1 cellular context compared by ENCODE assay signal in the genomic region with DNA sequence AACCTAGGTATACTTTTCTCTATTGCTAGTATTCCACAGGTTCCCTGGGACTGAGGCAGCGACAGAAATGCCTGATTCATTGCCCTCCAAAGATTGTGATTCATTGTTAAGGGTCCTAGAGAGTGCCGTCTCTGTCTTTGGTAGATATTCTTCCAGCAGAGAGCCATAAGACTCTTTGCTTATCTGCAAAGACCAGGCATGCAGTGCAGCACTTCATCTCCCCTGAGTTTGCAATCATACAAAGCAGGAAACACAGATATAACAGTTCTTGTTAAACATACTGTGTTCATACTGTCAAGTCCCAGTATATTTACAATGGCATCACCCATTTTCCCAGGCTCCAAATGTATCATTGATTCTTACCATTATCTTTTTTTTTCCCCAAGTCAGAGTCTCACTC.
TF ChIP-seq lines count a peak whose summit lies in the region.

No MANE protein-coding gene starts in this region.

TF ChIP-seq in K562, 482 proteins besides CTCF, POLR2A, EP300 and RAD21 (continued from another document):
- TF ChIP-seq, protein P1, sequence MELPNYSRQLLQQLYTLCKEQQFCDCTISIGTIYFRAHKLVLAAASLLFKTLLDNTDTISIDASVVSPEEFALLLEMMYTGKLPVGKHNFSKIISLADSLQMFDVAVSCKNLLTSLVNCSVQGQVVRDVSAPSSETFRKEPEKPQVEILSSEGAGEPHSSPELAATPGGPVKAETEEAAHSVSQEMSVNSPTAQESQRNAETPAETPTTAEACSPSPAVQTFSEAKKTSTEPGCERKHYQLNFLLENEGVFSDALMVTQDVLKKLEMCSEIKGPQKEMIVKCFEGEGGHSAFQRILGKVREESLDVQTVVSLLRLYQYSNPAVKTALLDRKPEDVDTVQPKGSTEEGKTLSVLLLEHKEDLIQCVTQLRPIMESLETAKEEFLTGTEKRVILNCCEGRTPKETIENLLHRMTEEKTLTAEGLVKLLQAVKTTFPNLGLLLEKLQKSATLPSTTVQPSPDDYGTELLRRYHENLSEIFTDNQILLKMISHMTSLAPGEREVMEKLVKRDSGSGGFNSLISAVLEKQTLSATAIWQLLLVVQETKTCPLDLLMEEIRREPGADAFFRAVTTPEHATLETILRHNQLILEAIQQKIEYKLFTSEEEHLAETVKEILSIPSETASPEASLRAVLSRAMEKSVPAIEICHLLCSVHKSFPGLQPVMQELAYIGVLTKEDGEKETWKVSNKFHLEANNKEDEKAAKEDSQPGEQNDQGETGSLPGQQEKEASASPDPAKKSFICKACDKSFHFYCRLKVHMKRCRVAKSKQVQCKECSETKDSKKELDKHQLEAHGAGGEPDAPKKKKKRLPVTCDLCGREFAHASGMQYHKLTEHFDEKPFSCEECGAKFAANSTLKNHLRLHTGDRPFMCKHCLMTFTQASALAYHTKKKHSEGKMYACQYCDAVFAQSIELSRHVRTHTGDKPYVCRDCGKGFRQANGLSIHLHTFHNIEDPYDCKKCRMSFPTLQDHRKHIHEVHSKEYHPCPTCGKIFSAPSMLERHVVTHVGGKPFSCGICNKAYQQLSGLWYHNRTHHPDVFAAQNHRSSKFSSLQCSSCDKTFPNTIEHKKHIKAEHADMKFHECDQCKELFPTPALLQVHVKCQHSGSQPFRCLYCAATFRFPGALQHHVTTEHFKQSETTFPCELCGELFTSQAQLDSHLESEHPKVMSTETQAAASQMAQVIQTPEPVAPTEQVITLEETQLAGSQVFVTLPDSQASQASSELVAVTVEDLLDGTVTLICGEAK (IDR thresholded peaks at IDR 0.05): no peak
- TF ChIP-seq, protein P1 (CRISPR knock-in tag; IDR thresholded peaks at IDR 0.05): no peak
- TF ChIP-seq PTTG1 (tag; IDR thresholded peaks at IDR 0.05; ENCODE audit: low read depth): no peak
- TF ChIP-seq CREB1 (IDR thresholded peaks at IDR 0.05): no peak
- TF ChIP-seq CREB1 (CRISPR knock-in tag; IDR thresholded peaks at IDR 0.05): no peak
- no peak for TF ChIP-seq TFAM (CRISPR knock-in tag; conservative IDR thresholded peaks at IDR 0.05)
- TF ChIP-seq L3MBTL2 (IDR thresholded peaks at IDR 0.05): no peak
- no peak for TF ChIP-seq ZNF197 (CRISPR knock-in tag; IDR thresholded peaks at IDR 0.05; ENCODE audit: low read depth)
- TF ChIP-seq, protein P2, sequence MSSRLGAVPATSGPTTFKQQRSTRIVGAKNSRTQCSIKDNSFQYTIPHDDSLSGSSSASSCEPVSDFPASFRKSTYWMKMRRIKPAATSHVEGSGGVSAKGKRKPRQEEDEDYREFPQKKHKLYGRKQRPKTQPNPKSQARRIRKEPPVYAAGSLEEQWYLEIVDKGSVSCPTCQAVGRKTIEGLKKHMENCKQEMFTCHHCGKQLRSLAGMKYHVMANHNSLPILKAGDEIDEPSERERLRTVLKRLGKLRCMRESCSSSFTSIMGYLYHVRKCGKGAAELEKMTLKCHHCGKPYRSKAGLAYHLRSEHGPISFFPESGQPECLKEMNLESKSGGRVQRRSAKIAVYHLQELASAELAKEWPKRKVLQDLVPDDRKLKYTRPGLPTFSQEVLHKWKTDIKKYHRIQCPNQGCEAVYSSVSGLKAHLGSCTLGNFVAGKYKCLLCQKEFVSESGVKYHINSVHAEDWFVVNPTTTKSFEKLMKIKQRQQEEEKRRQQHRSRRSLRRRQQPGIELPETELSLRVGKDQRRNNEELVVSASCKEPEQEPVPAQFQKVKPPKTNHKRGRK (tag; IDR thresholded peaks at IDR 0.05): no peak
- TF ChIP-seq, protein P3, sequence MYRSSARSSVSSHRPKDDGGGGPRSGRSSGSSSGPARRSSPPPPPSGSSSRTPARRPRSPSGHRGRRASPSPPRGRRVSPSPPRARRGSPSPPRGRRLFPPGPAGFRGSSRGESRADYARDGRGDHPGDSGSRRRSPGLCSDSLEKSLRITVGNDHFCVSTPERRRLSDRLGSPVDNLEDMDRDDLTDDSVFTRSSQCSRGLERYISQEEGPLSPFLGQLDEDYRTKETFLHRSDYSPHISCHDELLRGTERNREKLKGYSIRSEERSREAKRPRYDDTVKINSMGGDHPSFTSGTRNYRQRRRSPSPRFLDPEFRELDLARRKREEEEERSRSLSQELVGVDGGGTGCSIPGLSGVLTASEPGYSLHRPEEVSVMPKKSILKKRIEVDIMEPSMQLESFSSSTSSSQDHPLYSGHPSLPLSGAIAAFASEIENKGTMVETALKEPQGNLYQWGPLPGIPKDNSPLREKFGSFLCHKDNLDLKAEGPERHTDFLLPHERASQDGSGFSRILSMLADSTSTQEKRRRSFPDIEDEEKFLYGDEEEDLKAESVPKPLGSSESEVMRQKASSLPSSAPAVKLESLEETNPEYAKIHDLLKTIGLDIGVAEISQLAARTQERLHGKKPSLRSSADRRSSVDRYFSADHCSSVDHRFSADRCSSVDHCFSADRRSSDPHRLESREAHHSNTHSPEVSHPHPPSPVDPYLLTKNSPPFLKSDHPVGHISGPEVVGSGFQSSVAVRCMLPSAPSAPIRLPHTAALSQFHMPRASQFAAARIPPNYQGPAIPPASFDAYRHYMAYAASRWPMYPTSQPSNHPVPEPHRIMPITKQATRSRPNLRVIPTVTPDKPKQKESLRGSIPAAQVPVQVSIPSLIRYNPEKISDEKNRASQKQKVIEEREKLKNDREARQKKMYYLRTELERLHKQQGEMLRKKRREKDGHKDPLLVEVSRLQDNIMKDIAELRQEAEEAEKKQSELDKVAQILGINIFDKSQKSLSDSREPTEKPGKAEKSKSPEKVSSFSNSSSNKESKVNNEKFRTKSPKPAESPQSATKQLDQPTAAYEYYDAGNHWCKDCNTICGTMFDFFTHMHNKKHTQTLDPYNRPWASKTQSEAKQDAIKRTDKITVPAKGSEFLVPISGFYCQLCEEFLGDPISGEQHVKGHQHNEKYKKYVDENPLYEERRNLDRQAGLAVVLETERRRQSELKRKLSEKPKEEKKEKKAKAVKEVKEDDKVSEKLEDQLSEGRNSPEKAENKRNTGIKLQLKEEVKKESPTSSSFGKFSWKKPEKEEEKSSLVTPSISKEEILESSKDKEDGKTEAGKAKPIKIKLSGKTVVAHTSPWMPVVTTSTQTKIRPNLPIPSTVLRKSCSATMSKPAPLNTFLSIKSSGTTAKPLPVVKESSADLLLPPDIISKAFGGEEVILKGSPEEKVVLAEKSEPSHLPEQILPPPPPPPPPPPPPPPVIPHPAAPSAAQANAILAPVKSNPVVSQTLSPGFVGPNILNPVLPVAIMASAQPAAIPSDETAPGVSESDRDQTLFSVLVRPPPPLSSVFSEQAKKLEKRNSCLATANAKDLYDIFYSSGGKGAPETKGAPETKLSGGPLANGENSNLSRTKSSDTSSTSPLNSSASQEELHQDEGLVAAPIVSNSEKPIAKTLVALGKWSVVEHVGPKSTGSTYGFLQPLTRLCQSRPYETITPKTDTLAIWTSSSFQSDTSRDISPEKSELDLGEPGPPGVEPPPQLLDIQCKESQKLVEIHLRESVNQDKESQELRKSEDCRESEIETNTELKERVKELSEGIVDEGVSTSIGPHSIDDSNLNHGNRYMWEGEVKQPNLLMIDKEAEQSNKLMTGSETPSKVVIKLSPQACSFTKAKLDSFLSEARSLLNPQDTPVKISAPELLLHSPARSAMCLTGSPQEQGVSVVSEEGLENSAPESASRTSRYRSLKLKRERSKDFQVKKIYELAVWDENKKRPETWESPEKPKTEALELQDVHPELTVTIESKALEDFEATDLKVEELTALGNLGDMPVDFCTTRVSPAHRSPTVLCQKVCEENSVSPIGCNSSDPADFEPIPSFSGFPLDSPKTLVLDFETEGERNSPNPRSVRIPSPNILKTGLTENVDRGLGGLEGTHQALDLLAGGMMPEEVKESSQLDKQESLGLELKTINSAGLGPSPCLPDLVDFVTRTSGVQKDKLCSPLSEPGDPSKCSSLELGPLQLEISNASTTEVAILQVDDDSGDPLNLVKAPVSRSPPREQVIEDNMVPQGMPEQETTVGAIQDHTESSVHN (IDR thresholded peaks at IDR 0.05; ENCODE audit: borderline replicate concordance in 1 of 2, low read depth in 1 of 2): no peak
- TF ChIP-seq, protein P4, sequence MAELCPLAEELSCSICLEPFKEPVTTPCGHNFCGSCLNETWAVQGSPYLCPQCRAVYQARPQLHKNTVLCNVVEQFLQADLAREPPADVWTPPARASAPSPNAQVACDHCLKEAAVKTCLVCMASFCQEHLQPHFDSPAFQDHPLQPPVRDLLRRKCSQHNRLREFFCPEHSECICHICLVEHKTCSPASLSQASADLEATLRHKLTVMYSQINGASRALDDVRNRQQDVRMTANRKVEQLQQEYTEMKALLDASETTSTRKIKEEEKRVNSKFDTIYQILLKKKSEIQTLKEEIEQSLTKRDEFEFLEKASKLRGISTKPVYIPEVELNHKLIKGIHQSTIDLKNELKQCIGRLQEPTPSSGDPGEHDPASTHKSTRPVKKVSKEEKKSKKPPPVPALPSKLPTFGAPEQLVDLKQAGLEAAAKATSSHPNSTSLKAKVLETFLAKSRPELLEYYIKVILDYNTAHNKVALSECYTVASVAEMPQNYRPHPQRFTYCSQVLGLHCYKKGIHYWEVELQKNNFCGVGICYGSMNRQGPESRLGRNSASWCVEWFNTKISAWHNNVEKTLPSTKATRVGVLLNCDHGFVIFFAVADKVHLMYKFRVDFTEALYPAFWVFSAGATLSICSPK (IDR thresholded peaks at IDR 0.05; ENCODE audit: borderline replicate concordance): no peak
- no peak for TF ChIP-seq MAFG (tag; conservative IDR thresholded peaks at IDR 0.05)
- no peak for TF ChIP-seq ZNF76 (CRISPR knock-in tag; IDR thresholded peaks at IDR 0.05; ENCODE audit: borderline replicate concordance)
- TF ChIP-seq TCFL5 (CRISPR knock-in tag; conservative IDR thresholded peaks at IDR 0.05): no peak
- peak; percentile 66 for TF ChIP-seq ARID1B (IDR thresholded peaks at IDR 0.05)
- no peak for TF ChIP-seq HLTF (IDR thresholded peaks at IDR 0.05)
- no peak for TF ChIP-seq MIER1 (IDR thresholded peaks at IDR 0.05; ENCODE audit: low read depth)
- TF ChIP-seq CAMTA2 (CRISPR knock-in tag; conservative IDR thresholded peaks at IDR 0.05): no peak
- no peak for TF ChIP-seq GABPA (tag; conservative IDR thresholded peaks at IDR 0.05; ENCODE audit: low read depth)
